In genomic region chr22:28283025-28283654, GRCh38 we compare ENCODE assay signal across 17 cellular contexts.
DNase-seq lines count a peak whose midpoint lies in the region; ATAC-seq, FAIRE-seq and TF ChIP-seq lines count a peak whose summit lies in the region.
"Had no signal": no experiment of that assay in that cellular context is flagged by ENCODE, and none has a peak within 500 bp of the region (broad histone marks: within the 10 kb centered on the region; RNA-seq: fewer than 3 reads in every experiment).

No MANE protein-coding gene starts in this region.

- peaks cover 19% of the 10 kb centered on the region for H3K4me1 Mint-ChIP-seq in chondrocyte (ENCODE audit: low read depth)
- H3K4me1 Mint-ChIP-seq in Calu3 (ENCODE audit: low read depth, unreplicated experiment) = no peaks in the 10 kb centered on the region
- H3K4me1 Mint-ChIP-seq: naive B cell had no signal

- H3K4me2 ChIP-seq in IMR-90 (ENCODE audit: low read depth, low read length) = no peak overlapping the region
- no peak overlapping the region for H3K4me2 ChIP-seq in HepG2 (ENCODE audit: low read depth, low read length)
- H3K4me2 ChIP-seq: A549 had no signal

- FAIRE-seq in HepG2 (lab: Jason Lieb, UNC) = no peak
- FAIRE-seq: A549, endometrium had no signal

- TF ChIP-seq CTCF in A673 (conservative IDR thresholded peaks at IDR 0.05; ENCODE audit: low read depth, low read length) = no peak
- TF ChIP-seq CTCF in IMR-90 (conservative IDR thresholded peaks at IDR 0.05; ENCODE audit: low read depth, low read length) = no peak
- no peak for TF ChIP-seq CTCF in chondrocyte (IDR thresholded peaks at IDR 0.05)
- TF ChIP-seq CTCF in HepG2 (CRISPR knock-in tag; IDR thresholded peaks at IDR 0.05) = no peak
- TF ChIP-seq CTCF in Calu3 (IDR thresholded peaks at IDR 0.05; ENCODE audit: unreplicated experiment) = no peak

- H3K4ac ChIP-seq in IMR-90 (ENCODE audit: low read depth, low read length) = no peak overlapping the region

- no peak overlapping the region for H2BK20ac ChIP-seq in IMR-90 (ENCODE audit: low read depth, low read length)

- no peaks in the 10 kb centered on the region for H3K79me2 ChIP-seq in HepG2 (ENCODE audit: insufficient read depth, low read length)

- H4K91ac ChIP-seq in IMR-90 (ENCODE audit: insufficient read depth, low read depth, low read length) = no peak overlapping the region

- no peak overlapping the region for H3K4me3 ChIP-seq in A673 (ENCODE audit: low read depth, low read length, poor library complexity, severe bottlenecking)
- no peak overlapping the region for H3K4me3 ChIP-seq in IMR-90 (ENCODE audit: insufficient read depth, low read depth, low read length)
- H3K4me3 ChIP-seq in HepG2 (replicated peaks in 1 of 3; ENCODE audit: insufficient read depth in 1 of 3, low read depth in 2 of 3, low read length in 3 of 3) = no peak overlapping the region
- H3K4me3 ChIP-seq: A549, tibial artery had no signal

- H3K9ac ChIP-seq in IMR-90 (ENCODE audit: low read depth, low read length) (no peak overlapping the region), HepG2 (ENCODE audit: insufficient read depth, low read depth, low read length) (no peak overlapping the region)

- POLR2A ChIA-PET in A673 (lab: Charles Lee; ENCODE audit: low non-redundant PET) = interaction anchor here (0.6 kb wide), 1 partner anchor 45 kb away, joined by 3 read pairs; no protein-coding TSS in a partner anchor
- POLR2A ChIA-PET in IMR-90 (lab: Charles Lee; ENCODE audit: unreplicated experiment) = no interaction called here
- POLR2A ChIA-PET in HepG2 (lab: Yijun Ruan, JAX) = no interaction called here

- TF ChIP-seq RAD21 in IMR-90 (IDR thresholded peaks at IDR 0.05; ENCODE audit: low read length) = no peak
- no peak for TF ChIP-seq RAD21 in HepG2 (CRISPR knock-in tag; IDR thresholded peaks at IDR 0.05)

- no peak overlapping the region for H2AFZ ChIP-seq in IMR-90 (replicated peaks; ENCODE audit: low read length, poor library complexity)
- no peak overlapping the region for H2AFZ ChIP-seq in HepG2 (ENCODE audit: low read length)

- no CpG with 5 or more reads among the region's 2 CpGs for WGBS in IMR-90 (ENCODE audit: extremely low coverage in 2 of 2, insufficient read length in 1 of 2), 2 experiments
- WGBS in HepG2 (ENCODE audit: low lambda C conversion rate) = 98% methylated on average over 2 of the region's 2 CpGs

- no peak overlapping the region for H3K18ac ChIP-seq in IMR-90 (ENCODE audit: low read depth, low read length)

- no peak overlapping the region for H3K14ac ChIP-seq in IMR-90 (replicated peaks; ENCODE audit: low read depth, low read length)

- peaks cover 6% of the 10 kb centered on the region; the same call in 1 of the 2 replicates for H3K9me1 ChIP-seq in IMR-90 (ENCODE audit: insufficient read depth, low read length)

- no peak overlapping the region for H3K4me3 Mint-ChIP-seq in chondrocyte (ENCODE audit: unreplicated experiment)
- no peak overlapping the region for H3K4me3 Mint-ChIP-seq in Calu3 (ENCODE audit: low read depth, unreplicated experiment)
- H3K4me3 Mint-ChIP-seq: activated naive CD4-positive, alpha-beta T cell treated with anti-CD3 and anti-CD28 coated beads, Interleukin-2, amount 10 ng/mL, durations not matched to agents 7 days and 5 days; naive B cell had no signal

- BruUV-seq in A673 (replicated peaks; lab: Mats Ljungman, UMichigan) (no TSS peak), IMR-90 (replicated peaks; lab: Mats Ljungman, UMichigan) (no TSS peak), HepG2 (replicated peaks; lab: Mats Ljungman, UMichigan) (no TSS peak), Calu3 (replicated peaks; lab: Mats Ljungman, UMichigan) (no TSS peak)

- H4K20me1 ChIP-seq in IMR-90 (ENCODE audit: insufficient read depth, low read length) = no peaks in the 10 kb centered on the region; the same call in 1 of the 2 replicates
- no peaks in the 10 kb centered on the region for H4K20me1 ChIP-seq in HepG2 (ENCODE audit: insufficient read depth, low read length)

- H3K36me3 Mint-ChIP-seq in chondrocyte (ENCODE audit: low read depth) = no peaks in the 10 kb centered on the region
- H3K36me3 Mint-ChIP-seq in Calu3 (ENCODE audit: insufficient read depth, unreplicated experiment) = no peaks in the 10 kb centered on the region
- H3K36me3 Mint-ChIP-seq: activated naive CD4-positive, alpha-beta T cell treated with anti-CD3 and anti-CD28 coated beads, Interleukin-2, amount 10 ng/mL, durations not matched to agents 7 days and 5 days; naive B cell had no signal

- H3K9me3 Mint-ChIP-seq in chondrocyte (ENCODE audit: low read depth) (no peaks in the 10 kb centered on the region), Calu3 (ENCODE audit: low read depth, unreplicated experiment) (no peaks in the 10 kb centered on the region)
- H3K9me3 Mint-ChIP-seq: activated naive CD4-positive, alpha-beta T cell treated with anti-CD3 and anti-CD28 coated beads, Interleukin-2, amount 10 ng/mL, durations not matched to agents 7 days and 5 days; naive B cell had no signal

- in situ Hi-C loops in IMR-90 (cut with MboI; ENCODE audit: low sequenced_read_pairs) (no loop called here), HepG2 (cut with HindIII; ENCODE audit: extremely low pct_ligation_motif_present, low pct_unique_long_range_greater_than_20kb) (no loop called here)

- TF ChIP-seq POLR2A in IMR-90 (IDR thresholded peaks at IDR 0.05; ENCODE audit: low read depth, low read length) = no peak
- TF ChIP-seq POLR2A in HepG2 (IDR thresholded peaks at IDR 0.05; ENCODE audit: insufficient read depth in 1 of 2, low read depth in 2 of 2, low read length in 2 of 2) = no peak

- H3K27me3 Mint-ChIP-seq in chondrocyte (ENCODE audit: low read depth) (no peaks in the 10 kb centered on the region), Calu3 (ENCODE audit: unreplicated experiment) (no peaks in the 10 kb centered on the region)
- H3K27me3 Mint-ChIP-seq: activated naive CD4-positive, alpha-beta T cell treated with anti-CD3 and anti-CD28 coated beads, Interleukin-2, amount 10 ng/mL, durations not matched to agents 7 days and 5 days; naive B cell had no signal

- no peak overlapping the region for H4K5ac ChIP-seq in IMR-90 (ENCODE audit: low read depth, low read length)

- H3K36me3 ChIP-seq in A673 (ENCODE audit: insufficient read depth, low read length, poor library complexity, severe bottlenecking) (no peaks in the 10 kb centered on the region), IMR-90 (ENCODE audit: control insufficient read depth, insufficient read depth, low read length) (no peaks in the 10 kb centered on the region), HepG2 (replicated peaks in 1 of 2; ENCODE audit: control insufficient read depth in 1 of 2, insufficient read depth in 2 of 2, low read length in 2 of 2) (no peaks in the 10 kb centered on the region)
- H3K36me3 ChIP-seq: tibial artery had no signal

- peaks cover 3% of the 10 kb centered on the region in 2 experiments; a peak in 2 of 4 replicates for H3K79me1 ChIP-seq in IMR-90 (ENCODE audit: low read depth in 1 of 2, low read length in 2 of 2)

- intact Hi-C loops in A673 (cut with micrococcal nuclease; ENCODE audit: unreplicated experiment) = no loop called here
- intact Hi-C loops in IMR-90 (cut with micrococcal nuclease) = no loop called here
- intact Hi-C loops in HepG2 (cut with micrococcal nuclease; ENCODE audit: unreplicated experiment) = no loop called here
- intact Hi-C loops in Calu3 (cut with micrococcal nuclease; ENCODE audit: unreplicated experiment) = no loop called here

- CTCF ChIA-PET in A673 (lab: Charles Lee) = no interaction called here
- CTCF ChIA-PET in IMR-90 (lab: Yijun Ruan, JAX) = interaction anchor here (0.7 kb wide), 1 partner anchor 953 kb away, joined by 3 read pairs; no protein-coding TSS in a partner anchor
- CTCF ChIA-PET in HepG2 (lab: Yijun Ruan, JAX; ENCODE audit: low intra/inter-chr PET ratio, low total read pairs) = no interaction called here
- CTCF ChIA-PET in Calu3 (lab: Charles Lee) = no interaction called here

- no peak overlapping the region for H4K8ac ChIP-seq in IMR-90 (ENCODE audit: low read depth in 2 of 2, low read length in 2 of 2)

- ATAC-seq in IMR-90 (ENCODE audit: low read depth) (0 out of 2 replicates have a peak, but pooled peaks have one; percentile 19), HepG2 (no peak), HG02588 (IDR thresholded peaks at IDR 0.05; ENCODE audit: unreplicated experiment) (no peak)
- ATAC-seq: A549 had no signal

- peak; percentile 15 for DNase-seq in A673 (ENCODE audit: low spot score)
- peak; percentile 52 for DNase-seq in IMR-90
- DNase-seq in chondrocyte (ENCODE audit: low spot score) = no peak
- no peak for DNase-seq in HepG2 (ENCODE audit: low spot score)
- no peak for DNase-seq in SK-N-DZ (ENCODE audit: low spot score)
- no peak for DNase-seq in Calu3
- no peak for DNase-seq in cerebellar nuclear complex (lab: John Stamatoyannopoulos, UW)
- DNase-seq: activated CD4-positive, alpha-beta T cell treated with anti-CD3 and anti-CD28 coated beads for 1 hour; activated naive CD4-positive, alpha-beta T cell treated with anti-CD3 and anti-CD28 coated beads, Interleukin-2, amount 10 ng/mL, durations not matched to agents 7 days and 5 days; central memory CD4-positive, alpha-beta T cell; MM.1S; naive B cell; NCI-H2081 treated with DMSO at 0.1 percent for 48 hours had no signal

- H2BK120ac ChIP-seq in IMR-90 (ENCODE audit: low read depth, low read length) = no peak overlapping the region

- TF ChIP-seq EP300 in HepG2 (IDR thresholded peaks at IDR 0.05; ENCODE audit: low read depth in 2 of 2, low read length in 2 of 2) (no peak), HepG2 (CRISPR knock-in tag; IDR thresholded peaks at IDR 0.05; ENCODE audit: borderline replicate concordance) (no peak)

- H3K4me1 ChIP-seq in A673 (ENCODE audit: insufficient read depth, low read length, poor library complexity, severe bottlenecking) = peaks cover 7% of the 10 kb centered on the region
- peaks cover 6% of the 10 kb centered on the region for H3K4me1 ChIP-seq in IMR-90 (ENCODE audit: control insufficient read depth, insufficient read depth, low read length)
- no peaks in the 10 kb centered on the region for H3K4me1 ChIP-seq in HepG2 (ENCODE audit: insufficient read depth, low read length)
- H3K4me1 ChIP-seq: A549 had no signal

- H2BK15ac ChIP-seq in IMR-90 (ENCODE audit: low read depth, low read length) = no peak overlapping the region

- H3K56ac ChIP-seq in IMR-90 (ENCODE audit: extremely low read depth, insufficient read depth, low read length) = no peak overlapping the region

- H3K27ac Mint-ChIP-seq in chondrocyte (ENCODE audit: unreplicated experiment) (peak overlapping the region; percentile 60), Calu3 (ENCODE audit: unreplicated experiment) (no peak overlapping the region)
- H3K27ac Mint-ChIP-seq: activated naive CD4-positive, alpha-beta T cell treated with anti-CD3 and anti-CD28 coated beads, Interleukin-2, amount 10 ng/mL, durations not matched to agents 7 days and 5 days; naive B cell had no signal

- no peak overlapping the region for H2AK9ac ChIP-seq in IMR-90 (replicated peaks; ENCODE audit: low read depth, low read length, poor library complexity)

- H3K27me3 ChIP-seq in A673 (replicated peaks; ENCODE audit: insufficient read depth, low read depth, low read length, poor library complexity) (no peaks in the 10 kb centered on the region), IMR-90 (ENCODE audit: control insufficient read depth, insufficient read depth, low read length) (no peaks in the 10 kb centered on the region), HepG2 (ENCODE audit: control insufficient read depth in 1 of 2, insufficient read depth in 2 of 2, low read length in 2 of 2) (no peaks in the 10 kb centered on the region)
- H3K27me3 ChIP-seq: tibial artery had no signal

- dilution Hi-C loops in IMR-90 (cut with HindIII; ENCODE audit: low sequenced_read_pairs, unreplicated experiment) = no loop called here

- H2BK5ac ChIP-seq in IMR-90 (ENCODE audit: low read depth, low read length, poor library complexity, severe bottlenecking) = no peak overlapping the region

- H3K27ac ChIP-seq in A673 (ENCODE audit: low read depth, low read length, poor library complexity, severe bottlenecking) (no peak overlapping the region), IMR-90 (ENCODE audit: insufficient read depth, low read length) (no peak overlapping the region), HepG2 (ENCODE audit: extremely low read length, insufficient read depth, low read length) (no peak overlapping the region)
- H3K27ac ChIP-seq: A549, tibial artery had no signal

- no peak overlapping the region for H3K23ac ChIP-seq in IMR-90 (ENCODE audit: low read depth, low read length)

- H2AK5ac ChIP-seq in IMR-90 (ENCODE audit: low read depth, low read length) = no peak overlapping the region

- no peaks in the 10 kb centered on the region for H3K9me3 ChIP-seq in A673 (ENCODE audit: low read depth, low read length, poor library complexity, severe bottlenecking)
- no peaks in the 10 kb centered on the region for H3K9me3 ChIP-seq in IMR-90 (ENCODE audit: control insufficient read depth, insufficient read depth, low read length)
- no peaks in the 10 kb centered on the region for H3K9me3 ChIP-seq in HepG2 (ENCODE audit: low read length)
- H3K9me3 ChIP-seq: A549, tibial artery had no signal

Comparison
In these comparisons a context has a peak if more than half of its experiments do, and no peak if none do; other contexts are left out.
1. DNase-seq: peak in A673 (single experiment) and IMR-90 (single experiment); none in chondrocyte (single experiment), HepG2 (single experiment), SK-N-DZ (single experiment), Calu3 (single experiment) and cerebellar nuclear complex (0 of 2).